In the genomic region with DNA sequence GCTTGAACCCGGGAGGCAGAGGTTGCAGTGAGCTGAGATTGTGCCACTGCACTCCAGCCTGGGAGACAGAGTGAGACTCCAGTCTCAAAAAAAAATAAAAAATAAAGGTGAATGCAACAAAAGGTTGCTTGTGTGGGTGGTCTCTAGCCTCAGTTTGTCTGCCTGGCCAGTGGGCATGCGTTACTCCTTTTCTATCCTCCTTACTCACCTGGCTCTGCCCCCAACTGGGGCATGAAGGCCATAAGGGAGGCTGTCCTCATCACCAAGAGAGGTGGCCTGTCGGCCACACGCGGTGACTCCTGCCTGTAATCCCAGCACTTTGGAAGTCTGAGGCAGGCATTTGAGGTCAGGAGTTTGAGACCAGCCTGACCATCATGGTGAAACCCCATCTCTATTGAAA, we compare ENCODE assay signal across 13 cellular contexts. TPM values are rescaled to one million over a fixed set of nuclear protein-coding genes. Genes with fewer than 3 reads are reported as not detected.
A peak's percentile ranks its signal among the peaks of the same experiment; 100 is the strongest.
DNase-seq lines count a peak whose midpoint lies in the region; ATAC-seq, FAIRE-seq and TF ChIP-seq lines count a peak whose summit lies in the region.
"Had no signal": no experiment of that assay in that cellular context is flagged by ENCODE, and none has a peak within 500 bp of the region (broad histone marks: within the 10 kb centered on the region; RNA-seq: fewer than 3 reads in every experiment).

No MANE protein-coding gene starts in this region.

- H3K9me3 Mint-ChIP-seq in GM23338, result no peaks in the 10 kb centered on the region
- no peaks in the 10 kb centered on the region for H3K9me3 Mint-ChIP-seq in activated CD4-positive, alpha-beta memory T cell treated with anti-CD3 and anti-CD28 coated beads for 36 hours

- FAIRE-seq in small intestine (lab: Jason Lieb, UNC), result no peak

- H3K27me3 Mint-ChIP-seq in GM23338 (ENCODE audit: insufficient read depth, low read depth, poor library complexity), result peaks cover 24% of the 10 kb centered on the region
- H3K27me3 Mint-ChIP-seq in activated CD4-positive, alpha-beta memory T cell treated with anti-CD3 and anti-CD28 coated beads for 36 hours, result no peaks in the 10 kb centered on the region

- ATAC-seq in GM23338 (no peak), right cardiac atrium (no peak), HG03045 (IDR thresholded peaks at IDR 0.05; ENCODE audit: unreplicated experiment) (no peak), GM19395 (IDR thresholded peaks at IDR 0.05; ENCODE audit: unreplicated experiment) (no peak)
- ATAC-seq in activated CD4-positive, CD25-positive, alpha-beta regulatory T cell treated with anti-CD3 and anti-CD28 coated beads, Interleukin-2, amount 50 U/mL, for 24 hours, result no peak

- H3K9me2 ChIP-seq in GM23338 (ENCODE audit: insufficient read depth), result no peaks in the 10 kb centered on the region

- DNase-seq in GM23338 (ENCODE audit: low spot score), result no peak
- no peak for DNase-seq in activated CD4-positive, alpha-beta memory T cell treated with anti-CD3 and anti-CD28 coated beads for 36 hours
- no peak for DNase-seq in right cardiac atrium
- DNase-seq in small intestine, result no peak
- DNase-seq in DMS153 treated with DMSO at 0.1 percent for 48 hours (lab: John Stamatoyannopoulos, UW; ENCODE audit: unreplicated experiment), result no peak
- DNase-seq: DMS79; KBM-7; NCI-H226; stimulated activated CD4-positive, alpha-beta T cell treated with anti-CD3 and anti-CD28 coated beads, Interleukin-4, amount 100 ng/mL, for 4 hours had no signal

- 93% methylated on average over 5 of the region's 5 CpGs for WGBS in right cardiac atrium
- 92 to 93% (median 93%) methylated on average over 5 of the region's 5 CpGs for WGBS in small intestine, 3 donors

- peaks cover 9% of the 10 kb centered on the region for H3K27me3 ChIP-seq in GM23338 (ENCODE audit: insufficient read depth)
- no peaks in the 10 kb centered on the region for H3K27me3 ChIP-seq in right cardiac atrium (ENCODE audit: control insufficient read depth, insufficient read depth)
- no peaks in the 10 kb centered on the region for H3K27me3 ChIP-seq in small intestine (ENCODE audit: control insufficient read depth in 2 of 2, insufficient read depth in 2 of 2, low read length in 2 of 2)

- intact Hi-C loops in activated CD4-positive, alpha-beta memory T cell treated with anti-CD3 and anti-CD28 coated beads for 36 hours (cut with micrococcal nuclease), result no loop called here
- intact Hi-C loops in right cardiac atrium (cut with DNase I), result loop anchor here in 1 of 4 donors (5.0 kb wide), 1 partner anchor 39 kb away; a partner anchor contains a TSS

- H3K4me3 ChIP-seq in GM23338 (no peak overlapping the region), right cardiac atrium (ENCODE audit: low read length) (no peak overlapping the region), small intestine (ENCODE audit: low read depth in 1 of 2, low read length in 2 of 2) (no peak overlapping the region)
- H3K4me3 ChIP-seq: mucosa of descending colon had no signal

- POLR2A ChIA-PET in activated CD4-positive, alpha-beta memory T cell treated with anti-CD3 and anti-CD28 coated beads for 36 hours (lab: Charles Lee), result interaction anchor here (2.1 kb wide), 1 partner anchor 21 kb away, joined by 8 read pairs; no protein-coding TSS in a partner anchor

- no peak overlapping the region for H2AFZ ChIP-seq in GM23338

- H4K20me1 ChIP-seq in GM23338 (replicated peaks; ENCODE audit: insufficient read depth), result peaks cover 9% of the 10 kb centered on the region

- H3K9me3 ChIP-seq in right cardiac atrium (ENCODE audit: control insufficient read depth, low read length) (no peaks in the 10 kb centered on the region), small intestine (ENCODE audit: control insufficient read depth, low read depth) (no peaks in the 10 kb centered on the region)
- H3K9me3 ChIP-seq: mucosa of descending colon had no signal

- no peak for TF ChIP-seq CTCF in GM23338 (conservative IDR thresholded peaks at IDR 0.05; ENCODE audit: low read depth in 2 of 2)

- peaks cover 26% of the 10 kb centered on the region; the same call in 2 of the 3 replicates for H3K4me1 Mint-ChIP-seq in GM23338
- peaks cover 49% of the 10 kb centered on the region for H3K4me1 Mint-ChIP-seq in activated CD4-positive, alpha-beta memory T cell treated with anti-CD3 and anti-CD28 coated beads for 36 hours (ENCODE audit: low read depth)

- H3K4me1 ChIP-seq in GM23338 (ENCODE audit: insufficient read depth), result peaks cover 32% of the 10 kb centered on the region
- peaks cover 10% of the 10 kb centered on the region for H3K4me1 ChIP-seq in right cardiac atrium (ENCODE audit: control insufficient read depth, insufficient read depth, low read length)
- peaks cover 0 to 4% of the 10 kb centered on the region in 2 donors for H3K4me1 ChIP-seq in small intestine (ENCODE audit: control insufficient read depth in 2 of 2, insufficient read depth in 1 of 2, low read depth in 1 of 2, low read length in 1 of 2)

- no peak overlapping the region for H3K27ac Mint-ChIP-seq in GM23338
- H3K27ac Mint-ChIP-seq in activated CD4-positive, alpha-beta memory T cell treated with anti-CD3 and anti-CD28 coated beads for 36 hours, result peak overlapping the region; percentile 72

- CTCF ChIA-PET in activated CD4-positive, alpha-beta memory T cell treated with anti-CD3 and anti-CD28 coated beads for 36 hours (lab: Charles Lee), result no interaction called here

- no peak overlapping the region for H3K4me3 Mint-ChIP-seq in GM23338
- no peak overlapping the region for H3K4me3 Mint-ChIP-seq in activated CD4-positive, alpha-beta memory T cell treated with anti-CD3 and anti-CD28 coated beads for 36 hours

- H3K36me3 ChIP-seq in GM23338 (ENCODE audit: insufficient read depth) (peaks cover 5% of the 10 kb centered on the region; the same call in 1 of the 2 replicates), small intestine (ENCODE audit: control insufficient read depth in 2 of 2, insufficient read depth in 2 of 2, low read length in 2 of 2) (peaks cover 3 to 9% of the 10 kb centered on the region in 2 donors)

- peaks cover 18% of the 10 kb centered on the region for H3K36me3 Mint-ChIP-seq in GM23338 (ENCODE audit: low read depth)
- peaks cover 23% of the 10 kb centered on the region for H3K36me3 Mint-ChIP-seq in activated CD4-positive, alpha-beta memory T cell treated with anti-CD3 and anti-CD28 coated beads for 36 hours

- H3K4me2 ChIP-seq in GM23338, result no peak overlapping the region

- H3K79me2 ChIP-seq in GM23338 (replicated peaks; ENCODE audit: insufficient read depth), result peaks cover 15% of the 10 kb centered on the region

- peaks cover 22% of the 10 kb centered on the region for H3F3A ChIP-seq in GM23338 (replicated peaks; ENCODE audit: low read depth)

- H3K27ac ChIP-seq in GM23338 (ENCODE audit: low read depth), result 0 out of 2 replicates have a peak overlapping the region, but pooled peaks have one; percentile 100
- H3K27ac ChIP-seq in right cardiac atrium (ENCODE audit: low read length), result peak overlapping the region; percentile 54
- peak overlapping the region; percentile 73 to 98 for H3K27ac ChIP-seq in small intestine (ENCODE audit: low read depth in 1 of 2, low read length in 1 of 2)

TF ChIP-seq in GM23338, 12 proteins besides CTCF, POLR2A, EP300 and RAD21 (continues in another document):
- no peak for TF ChIP-seq EZH2phosphoT487 (IDR thresholded peaks at IDR 0.05; ENCODE audit: unreplicated experiment)

RNA-seq across cellular contexts. Expression of a gene that starts 1.9 kb away (rescaled TPM):
- total RNA-seq in GM23338 (2014; rRNA removed; shearing (Covaris generic)), result 154 and 181 TPM in 2 replicates
- polyA plus RNA-seq in GM23338 (2016; fragmentation: Nextera tagmentation; extraction: Ambion mirVana) (40.0 and 52.5 TPM in 2 replicates), right cardiac atrium (233 TPM), small intestine (100 to 1,000 TPM; 129 to 211 (median 159) TPM)
- 100 to 1,000 TPM; 232 to 236 TPM for total RNA-seq in activated CD4-positive, alpha-beta memory T cell treated with anti-CD3 and anti-CD28 coated beads for 36 hours
- total RNA-seq in right cardiac atrium, result 100 to 1,000 TPM; 117 to 229 (median 122) TPM

RNA-seq across cellular contexts. Expression of a gene that starts 9.1 kb away (rescaled TPM):
- 0.35 and 0.89 TPM in 2 replicates for total RNA-seq in GM23338 (2014; rRNA removed; shearing (Covaris generic))
- polyA plus RNA-seq in GM23338 (2016; fragmentation: Nextera tagmentation; extraction: Ambion mirVana) (0.10 TPM in 1 of 2 replicates, not detected in the other), right cardiac atrium (5.3 TPM), small intestine (10 to 100 TPM in 1 of 3 donors, 1 to 10 TPM in 2; 1.5 to 15.2 (median 5.4) TPM)
- under 1 TPM; 0.36 to 0.39 TPM for total RNA-seq in activated CD4-positive, alpha-beta memory T cell treated with anti-CD3 and anti-CD28 coated beads for 36 hours
- total RNA-seq in right cardiac atrium, result 1 to 10 TPM in 2 of 4 donors, under 1 TPM in 2; 0.65 to 1.4 (median 1.1) TPM

RNA-seq across cellular contexts. Expression of a gene that starts 39.5 kb away (rescaled TPM):
- 511 and 591 TPM in 2 replicates for total RNA-seq in GM23338 (2014; rRNA removed; shearing (Covaris generic))
- polyA plus RNA-seq in GM23338 (2016; fragmentation: Nextera tagmentation; extraction: Ambion mirVana) (637 and 641 TPM in 2 replicates), right cardiac atrium (131 TPM), small intestine (100 to 1,000 TPM; 166 to 269 (median 206) TPM)
- total RNA-seq in activated CD4-positive, alpha-beta memory T cell treated with anti-CD3 and anti-CD28 coated beads for 36 hours, result 100 to 1,000 TPM; 356 to 361 TPM
- total RNA-seq in right cardiac atrium, result 10 to 100 TPM; 55.6 to 77.2 (median 64.8) TPM

RNA-seq across cellular contexts. Expression of a gene that starts 57.1 kb away (rescaled TPM):
- total RNA-seq in GM23338 (2014; rRNA removed; shearing (Covaris generic)), result 18.9 and 27.6 TPM in 2 replicates
- polyA plus RNA-seq in GM23338 (2016; fragmentation: Nextera tagmentation; extraction: Ambion mirVana) (15.5 and 19.4 TPM in 2 replicates), right cardiac atrium (17.4 TPM), small intestine (10 to 100 TPM; 29.1 to 47.0 (median 30.3) TPM)
- 10 to 100 TPM; 29.0 to 30.8 TPM for total RNA-seq in activated CD4-positive, alpha-beta memory T cell treated with anti-CD3 and anti-CD28 coated beads for 36 hours
- 10 to 100 TPM; 31.3 to 42.0 (median 35.0) TPM for total RNA-seq in right cardiac atrium

RNA-seq across cellular contexts. Expression of a gene that starts 57.1 kb away (rescaled TPM):
- total RNA-seq in GM23338 (2014; rRNA removed; shearing (Covaris generic)), result 3.6 and 7.1 TPM in 2 replicates
- 1.6 and 2.5 TPM in 2 replicates for polyA plus RNA-seq in GM23338 (2016; fragmentation: Nextera tagmentation; extraction: Ambion mirVana)
- total RNA-seq in activated CD4-positive, alpha-beta memory T cell treated with anti-CD3 and anti-CD28 coated beads for 36 hours, result not detected
- total RNA-seq in right cardiac atrium, result 1 to 10 TPM in 2 of 4 donors, under 1 TPM in 2; 0.47 to 1.6 (median 0.97) TPM
- polyA plus RNA-seq in right cardiac atrium, result 2.8 TPM
- polyA plus RNA-seq in small intestine, result 1 to 10 TPM in 1 of 3 donors, not detected in 2; 1.1 TPM
